In genomic region chr4:160495356-160495755, GRCh38 we compare ENCODE assay signal across 27 cellular contexts.
"Had no signal": no experiment of that assay in that cellular context is flagged by ENCODE, and none has a peak within 500 bp of the region (broad histone marks: within the 10 kb centered on the region; RNA-seq: fewer than 3 reads in every experiment).

No MANE protein-coding gene starts in this region.

- H3K4me1 Mint-ChIP-seq: activated CD4-positive, alpha-beta memory T cell treated with anti-CD3 and anti-CD28 coated beads, Interleukin-2, amount 10 ng/mL, durations not matched to agents 7 days and 5 days; activated CD4-positive, alpha-beta T cell treated with anti-CD3 and anti-CD28 coated beads, Interleukin-2, amount 10 ng/mL, durations not matched to agents 7 days and 5 days; activated naive CD4-positive, alpha-beta T cell treated with anti-CD3 and anti-CD28 coated beads, Interleukin-2, amount 10 ng/mL, durations not matched to agents 7 days and 5 days; activated naive CD8-positive, alpha-beta T cell treated with anti-CD3 and anti-CD28 coated beads, Interleukin-2, amount 10 ng/mL, durations not matched to agents 7 days and 5 days had no signal

- H3K27ac ChIP-seq: brain microvascular endothelial cell, esophagus muscularis mucosa, foreskin keratinocyte, gastrocnemius medialis had no signal

- ATAC-seq: activated naive CD4-positive, alpha-beta T cell treated with anti-CD3 and anti-CD28 coated beads, Interleukin-2, amount 50 U/mL, for 72 hours; activated T-cell treated with anti-CD3 and anti-CD28 coated beads, Interleukin-2, amount 50 U/mL, for 72 hours; effector memory CD8-positive, alpha-beta T cell; foreskin keratinocyte; gastrocnemius medialis; heart right ventricle had no signal

- H3K4me3 ChIP-seq: esophagus muscularis mucosa, gastrocnemius medialis, heart right ventricle had no signal

- H3K27ac Mint-ChIP-seq: activated CD4-positive, alpha-beta memory T cell treated with anti-CD3 and anti-CD28 coated beads, Interleukin-2, amount 10 ng/mL, durations not matched to agents 7 days and 5 days; activated CD4-positive, alpha-beta T cell treated with anti-CD3 and anti-CD28 coated beads, Interleukin-2, amount 10 ng/mL, durations not matched to agents 7 days and 5 days; activated naive CD4-positive, alpha-beta T cell treated with anti-CD3 and anti-CD28 coated beads, Interleukin-2, amount 10 ng/mL, durations not matched to agents 7 days and 5 days; activated naive CD4-positive, alpha-beta T cell treated with anti-CD3 and anti-CD28 coated beads, Interleukin-2, amount 50 U/mL, for 72 hours; activated naive CD8-positive, alpha-beta T cell treated with anti-CD3 and anti-CD28 coated beads, Interleukin-2, amount 10 ng/mL, durations not matched to agents 7 days and 5 days; activated T-cell treated with anti-CD3 and anti-CD28 coated beads, Interleukin-2, amount 50 U/mL, for 24 hours; activated T-cell treated with anti-CD3 and anti-CD28 coated beads, Interleukin-2, amount 50 U/mL, for 72 hours; effector memory CD8-positive, alpha-beta T cell had no signal

- H3K4me3 Mint-ChIP-seq: activated CD4-positive, alpha-beta memory T cell treated with anti-CD3 and anti-CD28 coated beads, Interleukin-2, amount 10 ng/mL, durations not matched to agents 7 days and 5 days; activated CD4-positive, alpha-beta T cell treated with anti-CD3 and anti-CD28 coated beads, Interleukin-2, amount 10 ng/mL, durations not matched to agents 7 days and 5 days; activated naive CD4-positive, alpha-beta T cell treated with anti-CD3 and anti-CD28 coated beads, Interleukin-2, amount 10 ng/mL, durations not matched to agents 7 days and 5 days; activated naive CD8-positive, alpha-beta T cell treated with anti-CD3 and anti-CD28 coated beads, Interleukin-2, amount 10 ng/mL, durations not matched to agents 7 days and 5 days; activated T-cell treated with anti-CD3 and anti-CD28 coated beads, Interleukin-2, amount 50 U/mL, for 24 hours; activated T-cell treated with anti-CD3 and anti-CD28 coated beads, Interleukin-2, amount 50 U/mL, for 72 hours; effector memory CD8-positive, alpha-beta T cell had no signal

- H3K36me3 ChIP-seq: brain microvascular endothelial cell, esophagus muscularis mucosa, gastrocnemius medialis, heart right ventricle had no signal

- H3K27me3 ChIP-seq: brain microvascular endothelial cell, esophagus muscularis mucosa, foreskin keratinocyte, gastrocnemius medialis, heart right ventricle had no signal

- H3K27me3 Mint-ChIP-seq: activated CD4-positive, alpha-beta memory T cell treated with anti-CD3 and anti-CD28 coated beads, Interleukin-2, amount 10 ng/mL, durations not matched to agents 7 days and 5 days; activated CD4-positive, alpha-beta T cell treated with anti-CD3 and anti-CD28 coated beads, Interleukin-2, amount 10 ng/mL, durations not matched to agents 7 days and 5 days; activated naive CD4-positive, alpha-beta T cell treated with anti-CD3 and anti-CD28 coated beads, Interleukin-2, amount 10 ng/mL, durations not matched to agents 7 days and 5 days; activated naive CD8-positive, alpha-beta T cell treated with anti-CD3 and anti-CD28 coated beads, Interleukin-2, amount 10 ng/mL, durations not matched to agents 7 days and 5 days; activated T-cell treated with anti-CD3 and anti-CD28 coated beads, Interleukin-2, amount 50 U/mL, for 24 hours; effector memory CD8-positive, alpha-beta T cell had no signal

- H3K9me3 ChIP-seq: esophagus muscularis mucosa, gastrocnemius medialis had no signal

- H3K36me3 Mint-ChIP-seq: activated naive CD4-positive, alpha-beta T cell treated with anti-CD3 and anti-CD28 coated beads, Interleukin-2, amount 10 ng/mL, durations not matched to agents 7 days and 5 days; activated naive CD4-positive, alpha-beta T cell treated with anti-CD3 and anti-CD28 coated beads, Interleukin-2, amount 50 U/mL, for 72 hours; activated naive CD8-positive, alpha-beta T cell treated with anti-CD3 and anti-CD28 coated beads, Interleukin-2, amount 10 ng/mL, durations not matched to agents 7 days and 5 days had no signal

- H3K4me1 ChIP-seq: esophagus muscularis mucosa, foreskin keratinocyte, gastrocnemius medialis had no signal

- DNase-seq: activated CD4-positive, alpha-beta memory T cell treated with anti-CD3 and anti-CD28 coated beads, Interleukin-2, amount 10 ng/mL, durations not matched to agents 7 days and 5 days; activated CD4-positive, alpha-beta T cell treated with anti-CD3 and anti-CD28 coated beads for 1 hour; activated CD4-positive, alpha-beta T cell treated with anti-CD3 and anti-CD28 coated beads for 4 hours; activated CD4-positive, alpha-beta T cell treated with anti-CD3 and anti-CD28 coated beads, Interleukin-2, amount 10 ng/mL, durations not matched to agents 7 days and 5 days; activated CD4-positive, alpha-beta T cell treated with anti-CD3 and anti-CD28 coated beads, Interleukin-2, amount 50 U/mL, for 4 hours; activated CD8-positive, alpha-beta memory T cell treated with anti-CD3 and anti-CD28 coated beads, Interleukin-2, amount 50 U/mL, for 48 hours; activated gamma-delta T cell; activated naive CD4-positive, alpha-beta T cell; activated naive CD4-positive, alpha-beta T cell treated with anti-CD3 and anti-CD28 coated beads, Interleukin-2, amount 10 ng/mL, durations not matched to agents 7 days and 5 days; activated naive CD8-positive, alpha-beta T cell treated with anti-CD3 and anti-CD28 coated beads, Interleukin-2, amount 10 ng/mL, durations not matched to agents 7 days and 5 days; activated T-cell treated with anti-CD3 and anti-CD28 coated beads for 4 hours; activated T-cell treated with anti-CD3 and anti-CD28 coated beads, Interleukin-2, amount 50 U/mL, for 24 hours; activated T-cell treated with anti-CD3 and anti-CD28 coated beads, Interleukin-2, amount 50 U/mL, for 72 hours; anterior cingulate cortex; brain microvascular endothelial cell; caudate nucleus; cortex of kidney; dermis blood vessel endothelial cell; effector CD4-positive, alpha-beta T cell; effector memory CD8-positive, alpha-beta T cell; erythroblast; foreskin keratinocyte; gastrocnemius medialis; heart right ventricle; T-helper 2 cell had no signal
